Comparison of ENCODE assay signal across 10 cellular contexts in the genomic region with DNA sequence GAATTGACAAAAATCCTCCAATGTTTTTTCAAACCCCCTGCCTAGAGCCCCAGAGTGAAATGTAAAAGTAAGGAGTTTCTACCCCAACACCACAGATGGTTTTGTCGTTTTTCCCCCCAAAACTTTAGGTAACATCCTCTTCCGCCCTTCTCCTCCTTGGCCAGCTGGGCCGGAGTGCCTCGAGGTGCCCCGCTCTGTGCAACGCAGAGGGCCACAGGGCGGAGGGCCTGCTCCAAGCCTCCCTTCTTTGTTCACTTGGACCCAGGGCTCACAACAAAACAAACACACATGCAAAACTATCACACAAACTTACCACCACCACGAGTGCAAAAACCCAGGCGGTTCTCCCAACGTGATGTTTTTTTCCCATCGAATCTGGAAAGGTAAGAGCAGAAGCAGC. TPM values are rescaled to one million over a fixed set of nuclear protein-coding genes. Genes with fewer than 3 reads are reported as not detected.
DNase-seq lines count a peak whose midpoint lies in the region; ATAC-seq, FAIRE-seq and TF ChIP-seq lines count a peak whose summit lies in the region.
"Had no signal": no experiment of that assay in that cellular context is flagged by ENCODE, and none has a peak within 500 bp of the region (broad histone marks: within the 10 kb centered on the region; RNA-seq: fewer than 3 reads in every experiment).

No MANE protein-coding gene starts in this region.

- POLR2A ChIA-PET in CD4-positive, alpha-beta memory T cell (lab: Charles Lee; ENCODE audit: partially characterized antibody) = interaction anchor here (1.4 to 7.2 kb wide), 3 partner anchors 76 to 204 kb away, joined by 4 to 254 read pairs (median 7); a partner anchor contains a TSS
- POLR2A ChIA-PET in PC-3 (lab: Charles Lee; ENCODE audit: unreplicated experiment) (interaction anchor here (0.6 kb wide), 1 partner anchor 186 kb away, joined by 4 read pairs; no protein-coding TSS in a partner anchor), endothelial cell of umbilical vein (lab: Charles Lee) (interaction anchor here (0.8 to 1.3 kb wide), 3 partner anchors 9 to 92 kb away, joined by 3 to 10 read pairs (median 5); no protein-coding TSS in a partner anchor)

- dilution Hi-C loops in endothelial cell of umbilical vein (cut with MboI; ENCODE audit: extremely low pct_ligation_motif_present, low sequenced_read_pairs) = no loop called here

- peaks cover 66% of the 10 kb centered on the region for H3K4me1 ChIP-seq in CD4-positive, alpha-beta memory T cell (ENCODE audit: insufficient read depth, low read length)
- H3K4me1 ChIP-seq in PC-3 (ENCODE audit: insufficient read depth, low read length) (peaks cover 33% of the 10 kb centered on the region), endothelial cell of umbilical vein (ENCODE audit: control insufficient read depth, extremely low read depth, insufficient read depth, low read length) (peaks cover 41% of the 10 kb centered on the region), ovary (ENCODE audit: insufficient read depth) (peaks cover 26% of the 10 kb centered on the region)

- H3K4me2 ChIP-seq in PC-3 (ENCODE audit: low read length) (peak overlapping the region; percentile 96), endothelial cell of umbilical vein (ENCODE audit: insufficient read depth, low read length) (peak overlapping the region; percentile 76)

- H4K20me1 ChIP-seq in PC-3 (ENCODE audit: low read length) (peaks cover 8% of the 10 kb centered on the region; the same call in 1 of the 2 replicates), endothelial cell of umbilical vein (replicated peaks; ENCODE audit: control insufficient read depth, extremely low read depth, insufficient read depth, low read length) (no peaks in the 10 kb centered on the region)

- 0 out of 2 replicates have a peak overlapping the region, but pooled peaks have one; percentile 5 for H3K9ac ChIP-seq in PC-3 (ENCODE audit: low read length)
- H3K9ac ChIP-seq in endothelial cell of umbilical vein (replicated peaks; ENCODE audit: extremely low read depth, insufficient read depth, low read length) = peak overlapping the region; percentile 19

- peak overlapping the region; percentile 77 to 88 (median 82) for H3K27ac Mint-ChIP-seq in CD4-positive, alpha-beta memory T cell

- DNase-seq in CD4-positive, alpha-beta memory T cell = no peak
- DNase-seq in PC-3 (no peak), endothelial cell of umbilical vein (ENCODE audit: low read depth, low spot score) (no peak), ovary (no peak), SK-N-DZ (ENCODE audit: low spot score) (no peak), NCI-H1694 (lab: John Stamatoyannopoulos, UW) (no peak)

- H3K36me3 ChIP-seq in CD4-positive, alpha-beta memory T cell (ENCODE audit: insufficient read depth, low read length) = peaks cover 24% of the 10 kb centered on the region
- peaks cover 13% of the 10 kb centered on the region; the same call in 1 of the 2 replicates for H3K36me3 ChIP-seq in PC-3 (ENCODE audit: low read depth, low read length)
- peaks cover 11 to 20% of the 10 kb centered on the region in 2 experiments for H3K36me3 ChIP-seq in endothelial cell of umbilical vein (ENCODE audit: control insufficient read depth in 2 of 2, extremely low read depth in 1 of 2, insufficient read depth in 2 of 2, low read length in 2 of 2)
- H3K36me3 ChIP-seq in ovary = no peaks in the 10 kb centered on the region

- H2AFZ ChIP-seq in PC-3 (ENCODE audit: low read length) (0 out of 2 replicates have a peak overlapping the region, but pooled peaks have one; percentile 11), endothelial cell of umbilical vein (ENCODE audit: low read depth, low read length) (peak overlapping the region; percentile 14)

- ATAC-seq in PC-3 = no peak
- ATAC-seq in HG02884 (IDR thresholded peaks at IDR 0.05; ENCODE audit: unreplicated experiment) = no peak
- ATAC-seq in HG03442 (IDR thresholded peaks at IDR 0.05; ENCODE audit: unreplicated experiment) = no peak
- ATAC-seq: right lobe of liver had no signal

- peaks cover 62 to 83% (median 70%) of the 10 kb centered on the region in 4 donors for H3K4me1 Mint-ChIP-seq in CD4-positive, alpha-beta memory T cell

- no peaks in the 10 kb centered on the region for H3K9me2 ChIP-seq in PC-3 (replicated peaks; ENCODE audit: low read length)

- H3K79me2 ChIP-seq in PC-3 (ENCODE audit: low read length) (peaks cover 16% of the 10 kb centered on the region), endothelial cell of umbilical vein (ENCODE audit: control insufficient read depth, insufficient read depth, low read length) (peaks cover 56% of the 10 kb centered on the region)

- no peak for FAIRE-seq in endothelial cell of umbilical vein (lab: Jason Lieb, UNC)
- FAIRE-seq: bronchial epithelial cell had no signal

- TF ChIP-seq POLR2A in endothelial cell of umbilical vein (IDR thresholded peaks at IDR 0.05; ENCODE audit: low read depth, low read length) (no peak), ovary (IDR thresholded peaks at IDR 0.05) (no peak)

- CTCF ChIA-PET in CD4-positive, alpha-beta memory T cell (lab: Charles Lee; ENCODE audit: partially characterized antibody) = interaction anchor here (1.6 to 4.9 kb wide), 2 partner anchors 84 to 95 kb away, joined by 5 to 36 read pairs; no protein-coding TSS in a partner anchor
- CTCF ChIA-PET in PC-3 (lab: Charles Lee) (no interaction called here), endothelial cell of umbilical vein (lab: Charles Lee) (interaction anchor here (0.8 to 2.6 kb wide), 9 partner anchors 17 to 282 kb away, joined by 3 to 25 read pairs (median 4); no protein-coding TSS in a partner anchor)

- H3K4me3 Mint-ChIP-seq in CD4-positive, alpha-beta memory T cell = peak overlapping the region; percentile 81 to 88 (median 86)

- BruUV-seq in PC-3 (replicated peaks; lab: Mats Ljungman, UMichigan) (no TSS peak), endothelial cell of umbilical vein (replicated peaks; lab: Mats Ljungman, UMichigan) (TSS peak; percentile 13)

- intact Hi-C loops in CD4-positive, alpha-beta memory T cell (cut with micrococcal nuclease) = no loop called here
- intact Hi-C loops in PC-3 (cut with micrococcal nuclease) = loop anchor here (10.0 kb wide), 2 partner anchors 199 to 391 kb away; a partner anchor contains a TSS
- intact Hi-C loops in endothelial cell of umbilical vein (cut with micrococcal nuclease) = loop anchor here (10.0 kb wide), 1 partner anchor 129 kb away; no protein-coding TSS in a partner anchor
- intact Hi-C loops in ovary (cut with DNase I) = loop anchor here (5.0 to 10.0 kb wide), 8 partner anchors 52 to 339 kb away; no protein-coding TSS in a partner anchor

- no peaks in the 10 kb centered on the region for H3K27me3 ChIP-seq in CD4-positive, alpha-beta memory T cell (ENCODE audit: insufficient read depth, low read length)
- H3K27me3 ChIP-seq in PC-3 (ENCODE audit: low read length) (no peaks in the 10 kb centered on the region), endothelial cell of umbilical vein (ENCODE audit: control insufficient read depth in 2 of 2, insufficient read depth in 2 of 2, low read length in 2 of 2) (no peaks in the 10 kb centered on the region), ovary (no peaks in the 10 kb centered on the region)
- H3K27me3 ChIP-seq: right lobe of liver had no signal

- H3K27ac ChIP-seq in CD4-positive, alpha-beta memory T cell (ENCODE audit: low read depth, low read length) = no peak overlapping the region
- H3K27ac ChIP-seq in PC-3 (ENCODE audit: low read length) (peak overlapping the region; percentile 13), endothelial cell of umbilical vein (ENCODE audit: insufficient read depth, low read depth, low read length) (peak overlapping the region; percentile 22), ovary (peak overlapping the region in 1 of 2 donors; percentile 68)
- H3K27ac ChIP-seq: right lobe of liver had no signal

- WGBS in ovary, 3 donors = 16 to 32% (median 31%) methylated on average over 11 of the region's 11 CpGs

- H3K9me3 Mint-ChIP-seq in CD4-positive, alpha-beta memory T cell = peaks cover 0 to 1% (median 0%) of the 10 kb centered on the region in 8 donors

- peaks cover 0 to 1% of the 10 kb centered on the region in 2 donors for H3K27me3 Mint-ChIP-seq in CD4-positive, alpha-beta memory T cell

- peaks cover 40 to 51% of the 10 kb centered on the region in 2 donors for H3K36me3 Mint-ChIP-seq in CD4-positive, alpha-beta memory T cell

- no peaks in the 10 kb centered on the region for H3K9me3 ChIP-seq in CD4-positive, alpha-beta memory T cell (ENCODE audit: control insufficient read depth in 1 of 2, low read length in 2 of 2)
- no peaks in the 10 kb centered on the region for H3K9me3 ChIP-seq in PC-3 (ENCODE audit: low read length)
- no peaks in the 10 kb centered on the region for H3K9me3 ChIP-seq in endothelial cell of umbilical vein (replicated peaks; ENCODE audit: control insufficient read depth, insufficient read depth, low read length)
- H3K9me3 ChIP-seq in ovary = no peaks in the 10 kb centered on the region
- H3K9me3 ChIP-seq: right lobe of liver had no signal

- TF ChIP-seq CTCF in PC-3 (conservative IDR thresholded peaks at IDR 0.05; ENCODE audit: low read depth, low read length) (no peak), endothelial cell of umbilical vein (IDR thresholded peaks at IDR 0.05; ENCODE audit: extremely low read depth in 1 of 2, insufficient read depth in 1 of 2, low read depth in 1 of 2, low read length in 2 of 2) (no peak), ovary (IDR thresholded peaks at IDR 0.05) (no peak)

- peak overlapping the region in 1 of 2 donors; percentile 19 for H3K4me3 ChIP-seq in CD4-positive, alpha-beta memory T cell (ENCODE audit: low read length in 2 of 2)
- peak overlapping the region; percentile 82 for H3K4me3 ChIP-seq in PC-3 (ENCODE audit: low read length)
- H3K4me3 ChIP-seq in endothelial cell of umbilical vein (replicated peaks in 1 of 3; ENCODE audit: insufficient read depth in 1 of 3, low read depth in 1 of 3, low read length in 3 of 3) = peak overlapping the region; percentile 0 to 69 (median 56)
- H3K4me3 ChIP-seq in ovary = peak overlapping the region; percentile 98

- H3K9me1 ChIP-seq in endothelial cell of umbilical vein (replicated peaks; ENCODE audit: control insufficient read depth, extremely low read depth, insufficient read depth, low read length) = no peaks in the 10 kb centered on the region

- no peak for TF ChIP-seq EP300 in ovary (IDR thresholded peaks at IDR 0.05)

- peaks cover 5% of the 10 kb centered on the region for H3F3A ChIP-seq in PC-3 (ENCODE audit: low read length, unreplicated experiment)

RNA-seq across cellular contexts. Expression of a gene that starts 1.9 kb away (rescaled TPM):
- total RNA-seq in CD4-positive, alpha-beta memory T cell = 10 to 100 TPM; 67.6 to 87.6 TPM
- polyA plus RNA-seq in CD4-positive, alpha-beta memory T cell = 10 to 100 TPM; 10.9 to 22.7 TPM
- total RNA-seq in PC-3 (2014; rRNA removed) (13.0 and 15.0 TPM in 2 replicates), endothelial cell of umbilical vein (49.5 and 59.4 TPM in 2 replicates), ovary (100 to 1,000 TPM in 5 of 7 donors, 10 to 100 TPM in 2; 41.2 to 247 (median 143) TPM)
- polyA plus RNA-seq in endothelial cell of umbilical vein (44.9 and 46.1 TPM in 2 replicates), ovary (100 to 1,000 TPM; 156 to 200 TPM)
- 51.0 and 51.5 TPM in 2 replicates for polyA plus RNA-seq in endothelial cell of umbilical vein (2011; cell fraction: cytosol; rRNA removed)
- 40.7 and 41.0 TPM in 2 replicates for polyA plus RNA-seq in endothelial cell of umbilical vein (2011; cell fraction: nucleus; rRNA removed)
- 69.6 and 71.8 TPM in 2 replicates for polyA plus RNA-seq in endothelial cell of umbilical vein (2012)
- 24.9 and 28.2 TPM in 2 replicates for polyA minus RNA-seq in endothelial cell of umbilical vein
- 14.7 TPM for polyA minus RNA-seq in endothelial cell of umbilical vein (2011; cell fraction: cytosol; rRNA and poly(A)+ RNA removed)
- polyA minus RNA-seq in endothelial cell of umbilical vein (2011; cell fraction: nucleus; rRNA and poly(A)+ RNA removed) = 24.8 and 27.8 TPM in 2 replicates
- polyA plus RNA-seq in SK-N-DZ (2014; cell fraction: cytosol; rRNA removed) = 54.5 and 58.7 TPM in 2 replicates
- polyA plus RNA-seq in SK-N-DZ (2014; cell fraction: nucleus; rRNA removed) = 32.9 and 34.1 TPM in 2 replicates
